ENCODE assay signal across 8 cellular contexts in genomic region chr17:65987988-65988387, GRCh38.
DNase-seq lines count a peak whose midpoint lies in the region; ATAC-seq, FAIRE-seq and TF ChIP-seq lines count a peak whose summit lies in the region.

No MANE protein-coding gene starts in this region.

- H3K27ac Mint-ChIP-seq in astrocyte (ENCODE audit: unreplicated experiment): no peak overlapping the region
- H3K27ac Mint-ChIP-seq in activated CD4-positive, alpha-beta memory T cell treated with anti-CD3 and anti-CD28 coated beads, Interleukin-2, amount 10 ng/mL, durations not matched to agents 7 days and 5 days: no peak overlapping the region

- DNase-seq in EL (peak; percentile 49), Kasumi-1 (lab: John Stamatoyannopoulos, UW) (peak; percentile 66 to 70), astrocyte (ENCODE audit: low read depth) (peak; percentile 6), lower lobe of right lung (no peak), dorsolateral prefrontal cortex (no peak)
- no peak for DNase-seq in activated CD4-positive, CD25-positive, alpha-beta regulatory T cell (lab: John Stamatoyannopoulos, UW)
- DNase-seq in activated CD4-positive, alpha-beta memory T cell treated with anti-CD3 and anti-CD28 coated beads, Interleukin-2, amount 10 ng/mL, durations not matched to agents 7 days and 5 days: no peak

- H3K27ac ChIP-seq in astrocyte (ENCODE audit: low read depth, low read length): no peak overlapping the region
- no peak overlapping the region for H3K27ac ChIP-seq in lower lobe of right lung
- H3K27ac ChIP-seq in dorsolateral prefrontal cortex: no peak overlapping the region

- H3K4me3 Mint-ChIP-seq in astrocyte (ENCODE audit: unreplicated experiment): no peak overlapping the region
- no peak overlapping the region for H3K4me3 Mint-ChIP-seq in activated CD4-positive, alpha-beta memory T cell treated with anti-CD3 and anti-CD28 coated beads, Interleukin-2, amount 10 ng/mL, durations not matched to agents 7 days and 5 days

- H3K4me1 ChIP-seq in astrocyte (ENCODE audit: insufficient read depth, low read length) (no peaks in the 10 kb centered on the region), lower lobe of right lung (no peaks in the 10 kb centered on the region)

- H2AFZ ChIP-seq in astrocyte (ENCODE audit: low read depth, low read length): no peak overlapping the region

- peaks cover 5% of the 10 kb centered on the region for H3K9me3 Mint-ChIP-seq in astrocyte (ENCODE audit: unreplicated experiment)
- peaks cover 4% of the 10 kb centered on the region for H3K9me3 Mint-ChIP-seq in activated CD4-positive, alpha-beta memory T cell treated with anti-CD3 and anti-CD28 coated beads, Interleukin-2, amount 10 ng/mL, durations not matched to agents 7 days and 5 days

- ATAC-seq in lower lobe of right lung (peak; percentile 32 to 33), GM21526 (IDR thresholded peaks at IDR 0.05; ENCODE audit: low FRiP score, unreplicated experiment) (no peak)

- TF ChIP-seq CTCF in astrocyte (IDR thresholded peaks at IDR 0.05; ENCODE audit: insufficient read depth, low read depth, low read length): peak; percentile 70
- peak; percentile 31 for TF ChIP-seq CTCF in lower lobe of right lung (IDR thresholded peaks at IDR 0.05)
- peak in 4 of 56 donors; percentile 7 to 30 (median 20) for TF ChIP-seq CTCF in dorsolateral prefrontal cortex (IDR thresholded peaks at IDR 0.05 in 54 of 56, conservative IDR thresholded peaks at IDR 0.05 in 2 of 56; ENCODE audit: low read depth in 1 of 56, partially characterized antibody in 56 of 56)

- no peak overlapping the region for H3K4me3 ChIP-seq in astrocyte (ENCODE audit: insufficient read depth, low read depth, low read length)
- no peak overlapping the region for H3K4me3 ChIP-seq in lower lobe of right lung
- no peak overlapping the region for H3K4me3 ChIP-seq in dorsolateral prefrontal cortex

- no peaks in the 10 kb centered on the region for H3K79me2 ChIP-seq in astrocyte (ENCODE audit: insufficient read depth, low read length)

- H3K9ac ChIP-seq in astrocyte (ENCODE audit: low read length): no peak overlapping the region

- H4K20me1 ChIP-seq in astrocyte (ENCODE audit: insufficient read depth, low read length): no peaks in the 10 kb centered on the region

- no peak for FAIRE-seq in astrocyte (lab: Jason Lieb, UNC)

- H3K4me2 ChIP-seq in astrocyte (ENCODE audit: low read length): no peak overlapping the region

- H3K36me3 ChIP-seq in astrocyte (ENCODE audit: insufficient read depth, low read length) (no peaks in the 10 kb centered on the region), lower lobe of right lung (no peaks in the 10 kb centered on the region)

- H3K9me3 ChIP-seq in astrocyte (ENCODE audit: insufficient read depth, low read depth, low read length) (no peaks in the 10 kb centered on the region), lower lobe of right lung (peaks cover 15% of the 10 kb centered on the region)

- H3K27me3 Mint-ChIP-seq in astrocyte (ENCODE audit: low read depth, unreplicated experiment): no peaks in the 10 kb centered on the region
- H3K27me3 Mint-ChIP-seq in activated CD4-positive, alpha-beta memory T cell treated with anti-CD3 and anti-CD28 coated beads, Interleukin-2, amount 10 ng/mL, durations not matched to agents 7 days and 5 days: peaks cover 7% of the 10 kb centered on the region

- no peaks in the 10 kb centered on the region for H3K4me1 Mint-ChIP-seq in astrocyte (ENCODE audit: low read depth, unreplicated experiment)
- no peaks in the 10 kb centered on the region for H3K4me1 Mint-ChIP-seq in activated CD4-positive, alpha-beta memory T cell treated with anti-CD3 and anti-CD28 coated beads, Interleukin-2, amount 10 ng/mL, durations not matched to agents 7 days and 5 days

- POLR2A ChIA-PET in activated CD4-positive, alpha-beta memory T cell treated with anti-CD3 and anti-CD28 coated beads, Interleukin-2, amount 10 ng/mL, durations not matched to agents 7 days and 5 days (lab: Charles Lee): no interaction called here

- H3K36me3 Mint-ChIP-seq in astrocyte (ENCODE audit: low read depth, unreplicated experiment): no peaks in the 10 kb centered on the region
- H3K36me3 Mint-ChIP-seq in activated CD4-positive, alpha-beta memory T cell treated with anti-CD3 and anti-CD28 coated beads, Interleukin-2, amount 10 ng/mL, durations not matched to agents 7 days and 5 days (ENCODE audit: low read depth): peaks cover 3% of the 10 kb centered on the region

- H3K27me3 ChIP-seq in astrocyte (ENCODE audit: insufficient read depth, low read length) (no peaks in the 10 kb centered on the region), lower lobe of right lung (ENCODE audit: low read depth) (no peaks in the 10 kb centered on the region), dorsolateral prefrontal cortex (no peaks in the 10 kb centered on the region)

- intact Hi-C loops in lower lobe of right lung (cut with DNase I) (no loop called here), dorsolateral prefrontal cortex (cut with DNase I) (no loop called here)

- CTCF ChIA-PET in activated CD4-positive, alpha-beta memory T cell treated with anti-CD3 and anti-CD28 coated beads, Interleukin-2, amount 10 ng/mL, durations not matched to agents 7 days and 5 days (lab: Charles Lee): interaction anchor here (1.1 to 3.3 kb wide), 2 partner anchors 694 to 756 kb away, joined by 9 to 12 read pairs; no protein-coding TSS in a partner anchor

Comparison
In these comparisons a context has a peak if more than half of its experiments do, and no peak if none do; other contexts are left out.
1. DNase-seq: peak in EL (single experiment), Kasumi-1 (2 of 2) and astrocyte (single experiment); none in lower lobe of right lung (single experiment), activated CD4-positive, CD25-positive, alpha-beta regulatory T cell (0 of 4), dorsolateral prefrontal cortex (0 of 10) and activated CD4-positive, alpha-beta memory T cell treated with anti-CD3 and anti-CD28 coated beads, Interleukin-2, amount 10 ng/mL, durations not matched to agents 7 days and 5 days (single experiment).